Comparison of ENCODE assay signal across 1 cellular context in genomic region chr3:93979850-93980677, GRCh38.
TF ChIP-seq lines count a peak whose summit lies in the region.

Gene ARL13B (plus strand): TSS chr3:93980155. CDS start chr3:93980424, 269 bp downstream.

TF ChIP-seq in K562, 482 proteins besides CTCF, POLR2A, EP300 and RAD21 (continued from another document and continues in another):
- TF ChIP-seq TSHZ1 (CRISPR knock-in tag; IDR thresholded peaks at IDR 0.05) (no peak), ASH1L (IDR thresholded peaks at IDR 0.05; ENCODE audit: borderline replicate concordance, low read depth, partially characterized antibody) (peak; percentile 78), GMEB1 (CRISPR knock-in tag; IDR thresholded peaks at IDR 0.05) (peak; percentile 92), MCM5 (IDR thresholded peaks at IDR 0.05; ENCODE audit: low read depth) (no peak), SMARCB1 (IDR thresholded peaks at IDR 0.05; ENCODE audit: insufficient read length, low read depth) (no peak), HDAC3 (IDR thresholded peaks at IDR 0.05; ENCODE audit: borderline replicate concordance, partially characterized antibody) (no peak), POLR3A (IDR thresholded peaks at IDR 0.05; ENCODE audit: borderline replicate concordance, extremely low read depth, insufficient read depth, insufficient read length) (no peak), ATF1 (CRISPR knock-in tag; IDR thresholded peaks at IDR 0.05) (peak; percentile 48; the same call in 1 of the 2 replicates), ATF1 (tag; IDR thresholded peaks at IDR 0.05) (peak; percentile 92), DACH1 (IDR thresholded peaks at IDR 0.05; ENCODE audit: partially characterized antibody) (no peak), FOXJ3 (CRISPR knock-in tag; IDR thresholded peaks at IDR 0.05) (no peak), PRDM10 (IDR thresholded peaks at IDR 0.05; ENCODE audit: partially characterized antibody) (peak; percentile 72), NR2C1 (IDR thresholded peaks at IDR 0.05) (no peak), NR2C1 (tag; IDR thresholded peaks at IDR 0.05) (no peak), DLX4 (CRISPR knock-in tag; IDR thresholded peaks at IDR 0.05) (no peak), CGGBP1 (CRISPR knock-in tag; IDR thresholded peaks at IDR 0.05) (no peak), PHB (CRISPR knock-in tag; IDR thresholded peaks at IDR 0.05) (no peak), ETV1 (tag; conservative IDR thresholded peaks at IDR 0.05; ENCODE audit: low read depth) (no peak), PML (IDR thresholded peaks at IDR 0.05; ENCODE audit: low read length) (peak; percentile 32; the same call in 1 of the 2 replicates), EWSR1 (IDR thresholded peaks at IDR 0.05; ENCODE audit: borderline replicate concordance, low read depth, partially characterized antibody) (no peak), EP400 (IDR thresholded peaks at IDR 0.05) (peak; percentile 49), YY1 (IDR thresholded peaks at IDR 0.05; ENCODE audit: borderline replicate concordance in 1 of 3, control insufficient read depth in 1 of 3, extremely low read depth in 1 of 3, insufficient read depth in 3 of 3, insufficient read length in 1 of 3, insufficient replicate concordance in 2 of 3, low read depth in 1 of 3, low read length in 2 of 3) (peak in 1 of 3 experiments; percentile 31), ZNF232 (CRISPR knock-in tag; IDR thresholded peaks at IDR 0.05) (no peak), MGA (IDR thresholded peaks at IDR 0.05) (0 out of 2 replicates have a peak, but pooled peaks have one; percentile 14), ELK1 (CRISPR knock-in tag; IDR thresholded peaks at IDR 0.05) (no peak), C11orf30 (IDR thresholded peaks at IDR 0.05; ENCODE audit: low read depth) (peak; percentile 60), TARDBP (IDR thresholded peaks at IDR 0.05) (no peak), BCOR (IDR thresholded peaks at IDR 0.05) (no peak)
